ENCODE assay signal across 12 cellular contexts in genomic region chr22:37784829-37785495, GRCh38. TPM values are rescaled to one million over a fixed set of nuclear protein-coding genes. Genes with fewer than 3 reads are reported as not detected.
DNase-seq lines count a peak whose midpoint lies in the region; TF ChIP-seq lines count a peak whose summit lies in the region.
"Had no signal": no experiment of that assay in that cellular context is flagged by ENCODE, and none has a peak within 500 bp of the region (broad histone marks: within the 10 kb centered on the region; RNA-seq: fewer than 3 reads in every experiment).

No MANE protein-coding gene starts in this region.

- DNase-seq in DMS53 treated with DMSO at 0.1 percent for 48 hours (lab: John Stamatoyannopoulos, UW; ENCODE audit: unreplicated experiment) (peak; percentile 54), NCI-H345 treated with DMSO at 0.1 percent for 48 hours (lab: John Stamatoyannopoulos, UW; ENCODE audit: unreplicated experiment) (peak; percentile 26), osteoblast (ENCODE audit: insufficient read length, low spot score, missing footprints) (peak; percentile 19), NCI-H2196 (lab: John Stamatoyannopoulos, UW; ENCODE audit: unreplicated experiment) (no peak), NCI-H2081 (lab: John Stamatoyannopoulos, UW) (no peak), epidermal melanocyte (ENCODE audit: insufficient read length, low spot score) (no peak)
- no peak for DNase-seq in effector memory CD4-positive, alpha-beta T cell
- DNase-seq: activated CD8-positive, alpha-beta memory T cell treated with anti-CD3 and anti-CD28 coated beads for 24 hours; activated naive CD4-positive, alpha-beta T cell; NCI-H1694 had no signal

- H3K9me3 ChIP-seq in esophagus (ENCODE audit: control insufficient read depth in 2 of 2, insufficient read depth in 1 of 2, low read depth in 1 of 2, low read length in 1 of 2), result no peaks in the 10 kb centered on the region
- H3K9me3 ChIP-seq in osteoblast (ENCODE audit: low read depth, low read length), result no peaks in the 10 kb centered on the region
- no peaks in the 10 kb centered on the region for H3K9me3 ChIP-seq in effector memory CD4-positive, alpha-beta T cell (ENCODE audit: control insufficient read depth, low read length)

- no peaks in the 10 kb centered on the region for H3K27me3 ChIP-seq in esophagus (ENCODE audit: control insufficient read depth in 1 of 2, insufficient read depth in 2 of 2, low read length in 2 of 2)
- no peaks in the 10 kb centered on the region for H3K27me3 ChIP-seq in osteoblast (ENCODE audit: insufficient read depth, low read length)
- H3K27me3 ChIP-seq in effector memory CD4-positive, alpha-beta T cell (replicated peaks; ENCODE audit: control insufficient read depth, insufficient read depth, low read length, poor library complexity, severe bottlenecking), result no peaks in the 10 kb centered on the region

- H3K36me3 ChIP-seq in esophagus (ENCODE audit: control insufficient read depth in 2 of 2, insufficient read depth in 2 of 2, low read length in 1 of 2) (no peaks in the 10 kb centered on the region), osteoblast (ENCODE audit: insufficient read depth, low read length) (no peaks in the 10 kb centered on the region)
- no peaks in the 10 kb centered on the region for H3K36me3 ChIP-seq in effector memory CD4-positive, alpha-beta T cell (ENCODE audit: control insufficient read depth, insufficient read depth, low read length)

- no peak overlapping the region for H3K4me2 ChIP-seq in osteoblast (ENCODE audit: insufficient read depth, low read length)

- peak overlapping the region; percentile 90 to 97 for H3K27ac ChIP-seq in esophagus (ENCODE audit: low read depth in 2 of 2, low read length in 1 of 2)
- no peak overlapping the region for H3K27ac ChIP-seq in osteoblast (ENCODE audit: low read depth, low read length)
- no peak overlapping the region for H3K27ac ChIP-seq in effector memory CD4-positive, alpha-beta T cell (ENCODE audit: insufficient read depth, low read length, poor library complexity, severe bottlenecking)

- H3K4me3 ChIP-seq in esophagus (ENCODE audit: low read depth in 1 of 2, low read length in 2 of 2), result no peak overlapping the region
- H3K4me3 ChIP-seq in osteoblast (ENCODE audit: insufficient read depth, low read length), result no peak overlapping the region
- no peak overlapping the region for H3K4me3 ChIP-seq in effector memory CD4-positive, alpha-beta T cell (ENCODE audit: insufficient read depth, low read depth, low read length, poor library complexity, severe bottlenecking)

- H2AFZ ChIP-seq in osteoblast (ENCODE audit: low read length), result no peak overlapping the region

- H3K4me1 ChIP-seq in esophagus (ENCODE audit: control insufficient read depth in 2 of 2, insufficient read depth in 2 of 2, low read length in 1 of 2) (peaks cover 12 to 26% of the 10 kb centered on the region in 2 donors), osteoblast (ENCODE audit: insufficient read depth, low read length) (peaks cover 15% of the 10 kb centered on the region)
- H3K4me1 ChIP-seq in effector memory CD4-positive, alpha-beta T cell (ENCODE audit: control insufficient read depth, insufficient read depth, low read length, poor library complexity, severe bottlenecking), result no peaks in the 10 kb centered on the region

- no peaks in the 10 kb centered on the region for H3K79me2 ChIP-seq in osteoblast (ENCODE audit: insufficient read depth, low read length)

- 44 to 45% methylated on average over 11 of the region's 11 CpGs for WGBS in esophagus, 2 donors

- TF ChIP-seq CTCF in osteoblast (IDR thresholded peaks at IDR 0.05; ENCODE audit: extremely low read depth, low read depth, low read length), result no peak

- H4K20me1 ChIP-seq in osteoblast (ENCODE audit: insufficient read depth, low read length), result no peaks in the 10 kb centered on the region

RNA-seq across cellular contexts. Expression of gene GCAT, which starts 22.8 kb away (rescaled TPM):
- 10 to 100 TPM; 20.1 to 31.8 TPM for polyA plus RNA-seq in esophagus
- total RNA-seq in osteoblast, result 25.9 and 26.8 TPM in 2 replicates

RNA-seq across cellular contexts. Expression of gene GALR3, which starts 38.2 kb away (rescaled TPM):
- under 1 TPM in 1 of 2 donors, not detected in 1; 0.02 TPM for polyA plus RNA-seq in esophagus
- total RNA-seq in osteoblast, result not detected in 2 replicates
- polyA plus RNA-seq: CD14-positive monocyte had no signal

RNA-seq across cellular contexts. Expression of gene ANKRD54, which starts 59.2 kb away (rescaled TPM):
- polyA plus RNA-seq in esophagus, result 10 to 100 TPM; 15.2 to 18.7 TPM
- total RNA-seq in osteoblast, result 20.6 and 23.9 TPM in 2 replicates

Comparison
In these comparisons a context has a peak if more than half of its experiments do, and no peak if none do; other contexts are left out.
1. DNase-seq: peak in DMS53 treated with DMSO at 0.1 percent for 48 hours (single experiment), NCI-H345 treated with DMSO at 0.1 percent for 48 hours (single experiment) and osteoblast (single experiment); none in NCI-H2196 (single experiment), NCI-H2081 (0 of 2), effector memory CD4-positive, alpha-beta T cell (0 of 3) and epidermal melanocyte (single experiment).
2. H3K27ac ChIP-seq: peak in esophagus (2 of 2); none in osteoblast (single experiment) and effector memory CD4-positive, alpha-beta T cell (single experiment).